ENCODE assay signal across 20 cellular contexts in genomic region chr2:169806586-169806985, GRCh38.
"Had no signal": no experiment of that assay in that cellular context is flagged by ENCODE, and none has a peak within 500 bp of the region (broad histone marks: within the 10 kb centered on the region; RNA-seq: fewer than 3 reads in every experiment).

No MANE protein-coding gene starts in this region.

- FAIRE-seq: colon, kidney, pancreas had no signal

- H3K27me3 ChIP-seq: cardiac muscle cell, left lung, pancreas, testis, upper lobe of right lung had no signal

- H3K4me1 ChIP-seq: pancreas, testis, upper lobe of right lung had no signal

- H3K27ac ChIP-seq: cardiac muscle cell, left lung, pancreas, testis, upper lobe of right lung had no signal

- H3K4me3 ChIP-seq: cardiac muscle cell, left lung, pancreas, testis, upper lobe of right lung had no signal

- ATAC-seq: activated CD4-positive, CD25-positive, alpha-beta regulatory T cell treated with anti-CD3 and anti-CD28 coated beads, Interleukin-2, amount 50 U/mL, for 24 hours; esophagus mucosa; left lung; pancreas; upper lobe of right lung had no signal

- DNase-seq: activated CD4-positive, alpha-beta T cell treated with anti-CD3 and anti-CD28 coated beads, Interleukin-2, amount 50 U/mL, for 4 hours; activated gamma-delta T cell; activated T-cell treated with anti-CD3 and anti-CD28 coated beads, Interleukin-2, amount 50 U/mL, for 48 hours; foreskin fibroblast; hippocampal formation; kidney; left lung; mammary epithelial cell; pancreas; stimulated activated CD4-positive, alpha-beta T cell treated with anti-CD3 and anti-CD28 coated beads, Interleukin-15, amount 100 ng/mL, for 24 hours; stimulated activated CD4-positive, alpha-beta T cell treated with anti-CD3 and anti-CD28 coated beads, Interleukin-4, amount 100 ng/mL, for 1 hour; stimulated activated naive CD4-positive, alpha-beta T cell treated with Interleukin-2 at 50 U/mL for 16 hours; T-helper 1 cell; T1000; testis; upper lobe of right lung had no signal

- H3K9me3 ChIP-seq: left lung, pancreas, testis, upper lobe of right lung had no signal
